Comparison of ENCODE assay signal across 1 cellular context in the genomic region with DNA sequence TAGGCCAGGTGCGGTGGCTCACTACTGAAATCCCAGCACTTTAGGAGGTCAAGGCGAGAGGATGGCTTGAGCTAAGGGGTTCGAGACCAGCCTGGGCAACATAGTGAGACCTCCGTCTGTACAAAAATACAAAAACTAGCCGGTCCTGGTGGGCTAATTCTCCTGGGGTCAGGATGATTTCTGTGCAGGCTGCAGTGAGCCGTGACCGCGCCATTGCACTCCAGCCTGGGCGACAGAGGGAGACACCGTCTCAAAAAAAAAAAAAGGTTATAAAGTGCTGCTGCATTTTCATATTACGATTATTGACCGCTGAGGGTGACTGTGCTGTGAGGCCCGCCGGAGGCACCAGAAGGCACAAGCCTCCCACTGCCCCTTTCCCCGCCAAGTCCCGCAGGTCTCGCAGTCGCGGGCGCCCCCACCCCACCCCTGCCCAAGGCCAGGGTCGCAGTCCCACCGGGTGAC.
TF ChIP-seq lines count a peak whose summit lies in the region.

No MANE protein-coding gene starts in this region.

TF ChIP-seq in liver, 16 proteins besides CTCF, POLR2A, EP300 and RAD21 (continued from another document):
- peak; percentile 8 for TF ChIP-seq REST (IDR thresholded peaks at IDR 0.05)
